In genomic region chr22:19479358-19480172, GRCh38 we compare ENCODE assay signal across 8 cellular contexts. TPM values are rescaled to one million over a fixed set of nuclear protein-coding genes. Genes with fewer than 3 reads are reported as not detected.
A peak's percentile ranks its signal among the peaks of the same experiment; 100 is the strongest.
DNase-seq lines count a peak whose midpoint lies in the region; ATAC-seq, FAIRE-seq and TF ChIP-seq lines count a peak whose summit lies in the region.

Gene CDC45, plus strand, starts transcription at chr22:19479920. Its CDS starts 49 bp downstream, at chr22:19479969.

- no peaks in the 10 kb centered on the region for H3K27me3 ChIP-seq in prostate gland (replicated peaks; ENCODE audit: insufficient read depth)

- peaks cover 5% of the 10 kb centered on the region for H3K4me1 ChIP-seq in prostate gland (replicated peaks)

- peak; percentile 58 for ATAC-seq in GM18499 (IDR thresholded peaks at IDR 0.05; ENCODE audit: insufficient read depth, unreplicated experiment)
- peak; percentile 85 for ATAC-seq in HG02943 (IDR thresholded peaks at IDR 0.05; ENCODE audit: low read depth, unreplicated experiment)
- ATAC-seq in left ventricle myocardium superior, result peak; percentile 97

- TF ChIP-seq CTCF in prostate gland (IDR thresholded peaks at IDR 0.05), result no peak

- H3K36me3 ChIP-seq in prostate gland, result no peaks in the 10 kb centered on the region

- intact Hi-C loops in T-helper 2 cell treated with Interferon-gamma antibody and Interleukin-4, amounts not matched to agents 100 ng/mL and 5 ng/mL, for 36 hours (cut with micrococcal nuclease), result loop anchor here (1.0 to 5.0 kb wide), 7 partner anchors 32 to 357 kb away; partner anchors contain the start of genes C22orf39, CLTCL1, DGCR2 and ESS2
- intact Hi-C loops in left ventricle myocardium superior (cut with micrococcal nuclease) (no loop called here), prostate gland (cut with DNase I) (loop anchor here (2.0 to 10.0 kb wide), 4 partner anchors 37 to 335 kb away; partner anchors contain the start of genes CLTCL1 and ESS2)

- TF ChIP-seq POLR2A in prostate gland (IDR thresholded peaks at IDR 0.05), result peak; percentile 19

- DNase-seq in NCI-H187 treated with DMSO at 0.1 percent for 48 hours (lab: John Stamatoyannopoulos, UW) (peak; percentile 83), anterior cingulate cortex (lab: John Stamatoyannopoulos, UW) (peak; percentile 66 to 98 (median 95)), left ventricle myocardium superior (peak; percentile 95), prostate gland (ENCODE audit: low spot score) (peak; percentile 98), urothelium cell line (ENCODE audit: low spot score) (peak; percentile 99)

- WGBS in prostate gland, result under 1% methylated on average over 46 of the region's 50 CpGs

- peak; percentile 98 for FAIRE-seq in urothelium cell line (lab: Jason Lieb, UNC)

- H3K4me3 ChIP-seq in prostate gland, result peak within 1 kb of the TSS; percentile 71 to 77

- no peaks in the 10 kb centered on the region for H3K9me3 ChIP-seq in prostate gland

- peak within 1 kb of the TSS; percentile 93 to 96 for H3K27ac ChIP-seq in prostate gland

RNA-seq across cellular contexts. Expression of gene CDC45, which starts in this region (rescaled TPM):
- 81.4 and 85.7 TPM in 2 replicates for total RNA-seq in T-helper 2 cell treated with Interferon-gamma antibody and Interleukin-4, amounts not matched to agents 100 ng/mL and 5 ng/mL, for 36 hours
- total RNA-seq in left ventricle myocardium superior (0.67 TPM), prostate gland (10 to 100 TPM in 1 of 2 donors, 1 to 10 TPM in 1; 2.0 to 11.5 TPM)

Comparison
In these comparisons a context has a peak if more than half of its experiments do, and no peak if none do; other contexts are left out.
1. Peak in every context shown above with its lines: DNase-seq, ATAC-seq, H3K4me3 ChIP-seq and H3K27ac ChIP-seq.
2. Peak in DNase-seq and ATAC-seq in left ventricle myocardium superior; RNA of the gene not detected or under 1 TPM.